Comparison of ENCODE assay signal across 7 cellular contexts in the genomic region with DNA sequence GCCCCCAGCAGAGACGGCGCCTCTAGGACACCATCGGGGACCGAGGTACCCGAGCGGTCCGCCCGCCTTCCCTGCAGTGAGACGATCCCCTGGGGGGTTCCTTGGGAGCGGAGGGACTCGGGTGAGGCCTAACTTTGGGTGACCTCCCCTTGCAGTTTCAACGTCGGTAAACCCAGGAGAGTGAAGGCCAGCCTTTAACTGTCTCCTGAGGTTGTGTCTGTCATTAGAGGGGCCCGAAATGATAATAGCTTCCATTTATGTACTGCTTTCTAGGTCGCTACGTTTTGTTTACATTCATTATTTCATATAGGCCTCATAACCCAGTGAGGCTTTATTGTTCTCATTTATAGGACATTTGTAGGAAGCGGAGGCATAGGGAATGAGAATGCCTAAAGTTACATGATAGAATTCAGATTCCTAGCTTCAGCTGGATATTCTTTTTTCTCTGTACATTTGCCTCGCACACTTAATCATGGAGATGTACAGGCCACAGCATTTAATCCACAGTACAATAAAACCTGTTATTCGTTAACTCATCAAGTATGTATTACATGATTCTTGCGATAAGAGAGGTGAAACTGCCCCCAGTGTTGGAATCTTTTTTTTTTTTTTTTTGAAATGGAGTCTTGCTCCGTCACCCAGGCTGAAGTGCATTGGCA. TPM values are rescaled to one million over a fixed set of nuclear protein-coding genes. Genes with fewer than 3 reads are reported as not detected.
DNase-seq lines count a peak whose midpoint lies in the region; ATAC-seq, FAIRE-seq and TF ChIP-seq lines count a peak whose summit lies in the region.

No MANE protein-coding gene starts in this region.

- no peaks in the 10 kb centered on the region for H3K9me3 Mint-ChIP-seq in stimulated activated effector memory CD8-positive, alpha-beta T cell treated with anti-CD3 and anti-CD28 coated beads, Interleukin-12 subunit alpha, Interleukin-12 subunit beta, amount 100 ng/mL, for 72 hours

- H3K9ac ChIP-seq in iPS-20b (ENCODE audit: low read depth, low read length) = peak overlapping the region; percentile 92

- H3K27me3 ChIP-seq in iPS-20b (ENCODE audit: insufficient read depth, low read length) = no peaks in the 10 kb centered on the region

- ATAC-seq in stimulated activated effector memory CD8-positive, alpha-beta T cell treated with anti-CD3 and anti-CD28 coated beads, Interleukin-12 subunit alpha, Interleukin-12 subunit beta, amount 100 ng/mL, for 72 hours = no peak
- no peak for ATAC-seq in HG02759 (IDR thresholded peaks at IDR 0.05; ENCODE audit: unreplicated experiment)

- H3K4me3 Mint-ChIP-seq in stimulated activated effector memory CD8-positive, alpha-beta T cell treated with anti-CD3 and anti-CD28 coated beads, Interleukin-12 subunit alpha, Interleukin-12 subunit beta, amount 100 ng/mL, for 72 hours = peak overlapping the region; percentile 75

- no peak for TF ChIP-seq POLR2A in GM12891 (IDR thresholded peaks at IDR 0.05; ENCODE audit: low read depth, low read length)

- no peak for FAIRE-seq in GM12891 (lab: Jason Lieb, UNC)

- H3K27ac Mint-ChIP-seq in stimulated activated effector memory CD8-positive, alpha-beta T cell treated with anti-CD3 and anti-CD28 coated beads, Interleukin-12 subunit alpha, Interleukin-12 subunit beta, amount 100 ng/mL, for 72 hours = peak overlapping the region; percentile 89

- H3K36me3 Mint-ChIP-seq in stimulated activated effector memory CD8-positive, alpha-beta T cell treated with anti-CD3 and anti-CD28 coated beads, Interleukin-12 subunit alpha, Interleukin-12 subunit beta, amount 100 ng/mL, for 72 hours = peaks cover 68% of the 10 kb centered on the region

- peaks cover 55% of the 10 kb centered on the region for H3K36me3 ChIP-seq in iPS-20b (ENCODE audit: insufficient read depth, low read depth, low read length)

- no peaks in the 10 kb centered on the region for H3K9me3 ChIP-seq in iPS-20b (ENCODE audit: insufficient read depth, low read depth, low read length)

- DNase-seq in GM12891 (ENCODE audit: insufficient read length, low spot score) (peak; percentile 82), LHCN-M2 (ENCODE audit: low read depth) (peak; percentile 69), activated gamma-delta T cell treated with Interleukin-2 at 50 U/mL for 16 hours (no peak)
- DNase-seq in activated naive CD8-positive, alpha-beta T cell treated with anti-CD3 and anti-CD28 coated beads, Interleukin-2, amount 50 U/mL, for 16 hours (ENCODE audit: low read depth, low spot score) = peak; percentile 52
- no peak for DNase-seq in stimulated activated effector memory CD8-positive, alpha-beta T cell treated with anti-CD3 and anti-CD28 coated beads, Interleukin-12 subunit alpha, Interleukin-12 subunit beta, amount 100 ng/mL, for 72 hours (ENCODE audit: low spot score in 2 of 2)

- H3K4me3 ChIP-seq in iPS-20b (ENCODE audit: low read length) = peak overlapping the region; percentile 89

- H3K4me1 ChIP-seq in iPS-20b (ENCODE audit: insufficient read depth, low read length) = peaks cover 5% of the 10 kb centered on the region; the same call in 1 of the 2 replicates

- H3K4me1 Mint-ChIP-seq in stimulated activated effector memory CD8-positive, alpha-beta T cell treated with anti-CD3 and anti-CD28 coated beads, Interleukin-12 subunit alpha, Interleukin-12 subunit beta, amount 100 ng/mL, for 72 hours = peaks cover 18% of the 10 kb centered on the region

- peak overlapping the region; percentile 87 for H3K27ac ChIP-seq in iPS-20b (ENCODE audit: low read length)

TF ChIP-seq in GM12891, 5 proteins besides CTCF, POLR2A, EP300 and RAD21:
- no peak for TF ChIP-seq PAX5 (IDR thresholded peaks at IDR 0.05; ENCODE audit: insufficient read depth, low read length, severe bottlenecking)
- no peak for TF ChIP-seq POU2F2 (IDR thresholded peaks at IDR 0.05; ENCODE audit: low read depth, low read length)
- TF ChIP-seq SPI1 (IDR thresholded peaks at IDR 0.05; ENCODE audit: low read depth, low read length) = no peak
- no peak; the same call in 1 of the 2 replicates for TF ChIP-seq POLR2AphosphoS5 (IDR thresholded peaks at IDR 0.05; ENCODE audit: low read depth, low read length)
- TF ChIP-seq TAF1 (IDR thresholded peaks at IDR 0.05; ENCODE audit: low read depth, low read length) = no peak
TF ChIP-seq in GM12891: peak in this region for 0.

RNA-seq across cellular contexts. Expression of gene C6orf136, which starts 1.0 kb away (rescaled TPM):
- 13.7 TPM for polyA plus RNA-seq in GM12891 (2012; ENCODE audit: low read depth, missing spikeins)
- total RNA-seq in LHCN-M2 (2014; rRNA removed) = 3.2 and 7.2 TPM in 2 replicates
- polyA plus RNA-seq in LHCN-M2 (2012) = 9.1 TPM

RNA-seq across cellular contexts. Expression of gene ATAT1, which starts 21.3 kb away (rescaled TPM):
- polyA plus RNA-seq in GM12891 (2012; ENCODE audit: low read depth, missing spikeins) = 10.0 TPM
- total RNA-seq in LHCN-M2 (2014; rRNA removed) = 6.0 and 6.5 TPM in 2 replicates
- 14.7 TPM for polyA plus RNA-seq in LHCN-M2 (2012)

RNA-seq across cellular contexts. Expression of gene DHX16, which starts 24.9 kb away (rescaled TPM):
- 25.6 TPM for polyA plus RNA-seq in GM12891 (2012; ENCODE audit: low read depth, missing spikeins)
- 36.1 and 40.0 TPM in 2 replicates for total RNA-seq in LHCN-M2 (2014; rRNA removed)
- 25.6 TPM for polyA plus RNA-seq in LHCN-M2 (2012)

RNA-seq across cellular contexts. Expression of gene MRPS18B, which starts 30.3 kb away (rescaled TPM):
- polyA plus RNA-seq in GM12891 (2012; ENCODE audit: low read depth, missing spikeins) = 94.9 TPM
- total RNA-seq in LHCN-M2 (2014; rRNA removed) = 56.5 and 67.9 TPM in 2 replicates
- polyA plus RNA-seq in LHCN-M2 (2012) = 63.8 TPM

RNA-seq across cellular contexts. Expression of gene PPP1R10, which starts 30.9 kb away (rescaled TPM):
- 10.6 TPM for polyA plus RNA-seq in GM12891 (2012; ENCODE audit: low read depth, missing spikeins)
- 37.9 and 43.9 TPM in 2 replicates for total RNA-seq in LHCN-M2 (2014; rRNA removed)
- 17.7 TPM for polyA plus RNA-seq in LHCN-M2 (2012)

Comparison
In these comparisons a context has a peak if more than half of its experiments do, and no peak if none do; other contexts are left out.
1. DNase-seq: peak in GM12891 (single experiment), LHCN-M2 (single experiment) and activated naive CD8-positive, alpha-beta T cell treated with anti-CD3 and anti-CD28 coated beads, Interleukin-2, amount 50 U/mL, for 16 hours (single experiment); none in stimulated activated effector memory CD8-positive, alpha-beta T cell treated with anti-CD3 and anti-CD28 coated beads, Interleukin-12 subunit alpha, Interleukin-12 subunit beta, amount 100 ng/mL, for 72 hours (0 of 2) and activated gamma-delta T cell treated with Interleukin-2 at 50 U/mL for 16 hours (single experiment).